18 cellular contexts compared by ENCODE assay signal in the genomic region with DNA sequence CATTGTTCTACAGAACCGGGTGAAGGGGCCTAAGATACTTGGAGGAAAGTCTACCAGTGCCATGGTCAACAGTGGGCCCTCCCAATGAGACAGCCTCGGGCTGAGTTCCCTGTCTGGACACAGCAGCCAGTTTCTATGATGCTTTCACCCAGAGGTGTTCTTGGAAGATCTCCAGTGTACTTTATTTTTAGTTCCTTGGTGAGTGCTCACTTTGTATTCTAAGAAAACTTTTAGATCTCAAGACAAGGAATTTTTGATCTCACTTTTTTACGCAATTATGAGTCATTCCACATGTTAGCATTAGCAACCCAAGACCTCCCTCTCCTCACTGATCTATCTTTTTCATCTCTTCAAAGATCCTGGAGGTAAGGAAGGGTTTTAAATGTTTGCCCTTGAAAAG.
A peak's percentile ranks its signal among the peaks of the same experiment; 100 is the strongest.
DNase-seq lines count a peak whose midpoint lies in the region; ATAC-seq and TF ChIP-seq lines count a peak whose summit lies in the region.
"Had no signal": no experiment of that assay in that cellular context is flagged by ENCODE, and none has a peak within 500 bp of the region (broad histone marks: within the 10 kb centered on the region; RNA-seq: fewer than 3 reads in every experiment).

No MANE protein-coding gene starts in this region.

- H3K4me3 Mint-ChIP-seq in activated T-helper 17 cell treated with anti-CD3 and anti-CD28 coated beads, Interleukin-2, amount 50 U/mL, for 72 hours, result peak overlapping the region; percentile 31
- H3K4me3 Mint-ChIP-seq: B cell; natural killer cell treated with Interleukin-12 subunit alpha and Interleukin-12 subunit beta and Interleukin-15 and Interleukin-18, amount 100 ng/mL, for 72 hours had no signal

- POLR2A ChIA-PET in AG04449 (lab: Yijun Ruan, JAX), result interaction anchor here (0.7 kb wide), 1 partner anchor 238 kb away, joined by 3 read pairs; no protein-coding TSS in a partner anchor

- DNase-seq in AG04449 (ENCODE audit: low read depth, low spot score) (peak; percentile 23), HCEC 1CT (peak; percentile 78), foreskin fibroblast (peak; percentile 55 to 71), NCI-H2196 (lab: John Stamatoyannopoulos, UW; ENCODE audit: unreplicated experiment) (no peak), NCI-H1930 (lab: John Stamatoyannopoulos, UW) (no peak), OCI-M2 (lab: John Stamatoyannopoulos, UW; ENCODE audit: unreplicated experiment) (no peak)
- DNase-seq: activated CD4-positive, CD25-positive, alpha-beta regulatory T cell; activated effector memory CD4-positive, alpha-beta T cell treated with anti-CD3 and anti-CD28 coated beads, Interleukin-2, amount 50 U/mL, for 16 hours; DMS 273 treated with DMSO at 0.1 percent for 48 hours; Karpas-422; NCI-H1694; NCI-H524 treated with DMSO at 0.1 percent for 48 hours had no signal

- H3K4me3 ChIP-seq in AG04449 (ENCODE audit: low read depth, low read length), result no peak overlapping the region
- no peak overlapping the region for H3K4me3 ChIP-seq in foreskin fibroblast (ENCODE audit: low read depth in 1 of 2, low read length in 2 of 2)
- H3K4me3 ChIP-seq: lung, prostate gland had no signal

- peaks cover 3% of the 10 kb centered on the region for H3K27me3 Mint-ChIP-seq in activated T-helper 17 cell treated with anti-CD3 and anti-CD28 coated beads, Interleukin-2, amount 50 U/mL, for 72 hours

- H3K4me1 Mint-ChIP-seq in activated T-helper 17 cell treated with anti-CD3 and anti-CD28 coated beads, Interleukin-2, amount 50 U/mL, for 72 hours, result no peaks in the 10 kb centered on the region
- H3K4me1 Mint-ChIP-seq: B cell had no signal

- peak; percentile 37 for ATAC-seq in activated T-helper 17 cell treated with anti-CD3 and anti-CD28 coated beads, Interleukin-2, amount 50 U/mL, for 72 hours (replicated peaks)
- no peak for ATAC-seq in GM21515 (IDR thresholded peaks at IDR 0.05; ENCODE audit: unreplicated experiment)
- ATAC-seq: natural killer cell treated with Interleukin-12 subunit alpha and Interleukin-12 subunit beta and Interleukin-15 and Interleukin-18, amount 100 ng/mL, for 72 hours had no signal

- H3K36me3 Mint-ChIP-seq in activated T-helper 17 cell treated with anti-CD3 and anti-CD28 coated beads, Interleukin-2, amount 50 U/mL, for 72 hours (ENCODE audit: low read depth), result no peaks in the 10 kb centered on the region
- H3K36me3 Mint-ChIP-seq: natural killer cell treated with Interleukin-12 subunit alpha and Interleukin-12 subunit beta and Interleukin-15 and Interleukin-18, amount 100 ng/mL, for 72 hours had no signal

- H3K27ac Mint-ChIP-seq in activated T-helper 17 cell treated with anti-CD3 and anti-CD28 coated beads, Interleukin-2, amount 50 U/mL, for 72 hours, result no peak overlapping the region
- H3K27ac Mint-ChIP-seq: B cell; natural killer cell treated with Interleukin-12 subunit alpha and Interleukin-12 subunit beta and Interleukin-15 and Interleukin-18, amount 100 ng/mL, for 72 hours had no signal

- TF ChIP-seq CTCF in AG04449 (IDR thresholded peaks at IDR 0.05; ENCODE audit: insufficient read depth, low read length, missing control alignments) (no peak), foreskin fibroblast (IDR thresholded peaks at IDR 0.05; ENCODE audit: low read depth, low read length) (no peak)

- CTCF ChIA-PET in AG04449 (lab: Yijun Ruan, JAX), result interaction anchor here (0.6 to 0.7 kb wide), 2 partner anchors 21 to 354 kb away, joined by 3 to 5 read pairs; no protein-coding TSS in a partner anchor

- H3K9me3 Mint-ChIP-seq in activated T-helper 17 cell treated with anti-CD3 and anti-CD28 coated beads, Interleukin-2, amount 50 U/mL, for 72 hours, result no peaks in the 10 kb centered on the region
- H3K9me3 Mint-ChIP-seq: natural killer cell treated with Interleukin-12 subunit alpha and Interleukin-12 subunit beta and Interleukin-15 and Interleukin-18, amount 100 ng/mL, for 72 hours had no signal

Comparison
In these comparisons a context has a peak if more than half of its experiments do, and no peak if none do; other contexts are left out.
1. DNase-seq: peak in AG04449 (single experiment), HCEC 1CT (single experiment) and foreskin fibroblast (2 of 2); none in NCI-H2196 (single experiment), NCI-H1930 (0 of 2) and OCI-M2 (single experiment).